1 cellular context compared by ENCODE assay signal in genomic region chr1:40917995-40918711, GRCh38.
TF ChIP-seq lines count a peak whose summit lies in the region.

No MANE protein-coding gene starts in this region.

TF ChIP-seq in HepG2, 621 proteins besides CTCF, POLR2A, EP300 and RAD21 (continued from another document):
- no peak for TF ChIP-seq ZNF512B (CRISPR knock-in tag; IDR thresholded peaks at IDR 0.05; ENCODE audit: borderline replicate concordance)
- TF ChIP-seq FOSL2 (CRISPR knock-in tag; IDR thresholded peaks at IDR 0.05), result peak; percentile 51; the same call in 1 of the 2 replicates
- TF ChIP-seq TBX2 (CRISPR knock-in tag; IDR thresholded peaks at IDR 0.05; ENCODE audit: borderline replicate concordance), result 0 out of 2 replicates have a peak, but pooled peaks have one; percentile 20
